In genomic region chr7:91295571-91295970, GRCh38 we compare ENCODE assay signal across 23 cellular contexts. TPM values are rescaled to one million over a fixed set of nuclear protein-coding genes. Genes with fewer than 3 reads are reported as not detected.
DNase-seq lines count a peak whose midpoint lies in the region; ATAC-seq, FAIRE-seq and TF ChIP-seq lines count a peak whose summit lies in the region.
"Had no signal": no experiment of that assay in that cellular context is flagged by ENCODE, and none has a peak within 500 bp of the region (broad histone marks: within the 10 kb centered on the region; RNA-seq: fewer than 3 reads in every experiment).

No MANE protein-coding gene starts in this region.

- H3F3A ChIP-seq in neural cell (ENCODE audit: insufficient read depth, low read length, poor library complexity, severe bottlenecking) = no peaks in the 10 kb centered on the region

- no peak overlapping the region for H3K4me2 ChIP-seq in neural cell (ENCODE audit: low read length)
- H3K4me2 ChIP-seq: A549; BLaER1 treated with 17β-estradiol and CSF1 and Interleukin-3, amounts not matched to agents 10 nM and 100 nM; GM23338 had no signal

- no peak for TF ChIP-seq RAD21 in neural cell (conservative IDR thresholded peaks at IDR 0.05)

- peaks cover 2 to 10% of the 10 kb centered on the region in 2 donors for H3K4me1 ChIP-seq in kidney (ENCODE audit: control insufficient read depth in 1 of 2, insufficient read depth in 1 of 2, low read depth in 1 of 2, low read length in 2 of 2)
- H3K4me1 ChIP-seq: A549, BE2C had no signal

- no peaks in the 10 kb centered on the region for H4K20me1 ChIP-seq in neural cell (ENCODE audit: insufficient read depth)
- H4K20me1 ChIP-seq: BLaER1 treated with 17β-estradiol and CSF1 and Interleukin-3, amounts not matched to agents 10 nM and 100 nM had no signal

- DNase-seq in NCI-H2171 treated with DMSO at 0.1 percent for 48 hours (lab: John Stamatoyannopoulos, UW) (peak; percentile 64), NCI-H2171 (lab: John Stamatoyannopoulos, UW) (no peak), kidney (no peak), posterior vena cava (ENCODE audit: low spot score) (no peak)
- DNase-seq: 8988T; ACHN; AML-193; BE2C; CD4-positive, alpha-beta T cell; CD8-positive, alpha-beta memory T cell; DMS79; EL; GDM1; H9 had no signal

- H3K27ac ChIP-seq in kidney (ENCODE audit: low read depth in 2 of 2, low read length in 2 of 2) (peak overlapping the region in 1 of 2 donors; percentile 8), neural cell (ENCODE audit: low read length) (peak overlapping the region; percentile 36)
- H3K27ac ChIP-seq: A549; BLaER1 treated with 17β-estradiol and CSF1 and Interleukin-3, amounts not matched to agents 10 nM and 100 nM had no signal

- peaks cover 0 to 3% of the 10 kb centered on the region in 2 donors for H3K9me3 ChIP-seq in kidney (ENCODE audit: control insufficient read depth in 1 of 2, low read length in 2 of 2)
- H3K9me3 ChIP-seq in neural cell (ENCODE audit: low read length) = no peaks in the 10 kb centered on the region
- H3K9me3 ChIP-seq: A549, BE2C had no signal

- no peaks in the 10 kb centered on the region for H3K27me3 ChIP-seq in neural cell (ENCODE audit: insufficient read depth, low read depth, low read length)
- H3K27me3 ChIP-seq: BE2C; BLaER1 treated with 17β-estradiol and CSF1 and Interleukin-3, amounts not matched to agents 10 nM and 100 nM had no signal

- TF ChIP-seq CTCF in kidney (IDR thresholded peaks at IDR 0.05; ENCODE audit: borderline replicate concordance, extremely low read depth, insufficient read depth) = no peak
- no peak for TF ChIP-seq CTCF in neural cell (IDR thresholded peaks at IDR 0.05; ENCODE audit: poor library complexity, severe bottlenecking)

- no peak for ATAC-seq in HG03175 (IDR thresholded peaks at IDR 0.05; ENCODE audit: unreplicated experiment)
- no peak for ATAC-seq in HG02588 (IDR thresholded peaks at IDR 0.05; ENCODE audit: unreplicated experiment)
- ATAC-seq: A549, GM12878, GM23338, HCT116 had no signal

- H3K4me3 ChIP-seq in kidney (ENCODE audit: low read length in 2 of 2) (peak overlapping the region in 1 of 2 donors; percentile 9), neural cell (ENCODE audit: low read length) (peak overlapping the region; percentile 47)
- H3K4me3 ChIP-seq: A549; BLaER1 treated with 17β-estradiol and CSF1 and Interleukin-3, amounts not matched to agents 10 nM and 100 nM; GM12878; GM23338 had no signal

- H2AFZ ChIP-seq in neural cell (ENCODE audit: low read depth, low read length) = no peak overlapping the region
- H2AFZ ChIP-seq: GM23338 had no signal

- H3K79me2 ChIP-seq in neural cell (replicated peaks; ENCODE audit: insufficient read depth, low read length) = no peaks in the 10 kb centered on the region

- H3K9me2 ChIP-seq in neural cell (ENCODE audit: insufficient read depth, low read length) = no peaks in the 10 kb centered on the region

- intact Hi-C loops in kidney (cut with DNase I) = no loop called here
- intact Hi-C loops in posterior vena cava (cut with DNase I) = no loop called here

- peak; percentile 54 for FAIRE-seq in kidney (lab: Jason Lieb, UNC)
- FAIRE-seq: A549, GM12878, GM19239 had no signal

- no peak for TF ChIP-seq EP300 in neural cell (conservative IDR thresholded peaks at IDR 0.05; ENCODE audit: poor library complexity, severe bottlenecking)

- no peak overlapping the region for H3K9ac ChIP-seq in kidney (ENCODE audit: low read length in 2 of 2)
- no peak overlapping the region for H3K9ac ChIP-seq in neural cell (ENCODE audit: low read length)
- H3K9ac ChIP-seq: BLaER1 treated with 17β-estradiol and CSF1 and Interleukin-3, amounts not matched to agents 10 nM and 100 nM had no signal

- no peaks in the 10 kb centered on the region for H3K36me3 ChIP-seq in kidney (ENCODE audit: control insufficient read depth in 1 of 2, insufficient read depth in 2 of 2, low read length in 2 of 2)
- H3K36me3 ChIP-seq in neural cell (ENCODE audit: insufficient read depth, low read length) = no peaks in the 10 kb centered on the region
- H3K36me3 ChIP-seq: BE2C; BLaER1 treated with 17β-estradiol and CSF1 and Interleukin-3, amounts not matched to agents 10 nM and 100 nM had no signal

TF ChIP-seq in neural cell, 6 proteins besides CTCF, POLR2A, EP300 and RAD21:
- TF ChIP-seq EZH2 (IDR thresholded peaks at IDR 0.05; ENCODE audit: borderline replicate concordance, insufficient read depth, low read length, poor library complexity, severe bottlenecking) (no peak), POLR2AphosphoS5 (IDR thresholded peaks at IDR 0.05) (peak; percentile 70)

RNA-seq across cellular contexts. Expression of gene FZD1, which starts 31.3 kb away (rescaled TPM):
- 34.8 TPM for total RNA-seq in kidney
- polyA plus RNA-seq in kidney (ENCODE audit: insufficient read depth, low read depth, low replicate concordance) = 8.6 TPM
- 2.9 and 3.7 TPM in 2 replicates for polyA plus RNA-seq in neural cell
- 10.0 and 10.3 TPM in 2 replicates for polyA minus RNA-seq in neural cell
- total RNA-seq in posterior vena cava = 10 to 100 TPM; 17.7 to 25.4 TPM
- polyA plus RNA-seq: CD8-positive, alpha-beta memory T cell had no signal
